In genomic region chr2:134226561-134226960, GRCh38 we compare ENCODE assay signal across 22 cellular contexts.
"Had no signal": no experiment of that assay in that cellular context is flagged by ENCODE, and none has a peak within 500 bp of the region (broad histone marks: within the 10 kb centered on the region; RNA-seq: fewer than 3 reads in every experiment).

No MANE protein-coding gene starts in this region.

- H3K36me3 Mint-ChIP-seq: natural killer cell had no signal

- H3K36me3 ChIP-seq: adrenal gland, ascending aorta, stomach, tibial artery, upper lobe of right lung had no signal

- H3K4me1 Mint-ChIP-seq: brain had no signal

- DNase-seq: activated B cell treated with CpG ODN at 0.5 μM for 24 hours; activated CD8-positive, alpha-beta memory T cell treated with anti-CD3 and anti-CD28 coated beads, Interleukin-2, amount 10 ng/mL, durations not matched to agents 7 days and 5 days; activated CD8-positive, alpha-beta T cell treated with anti-CD3 and anti-CD28 coated beads, Interleukin-2, amount 10 ng/mL, durations not matched to agents 7 days and 5 days; activated effector memory CD4-positive, alpha-beta T cell treated with anti-CD3 and anti-CD28 coated beads, Interleukin-2, amount 50 U/mL, for 16 hours; activated naive CD4-positive, alpha-beta T cell treated with anti-CD3 and anti-CD28 coated beads for 36 hours; activated naive CD8-positive, alpha-beta T cell treated with anti-CD3 and anti-CD28 coated beads for 36 hours; adrenal gland; caudate nucleus; cortex of kidney; foreskin fibroblast; head of caudate nucleus; hippocampal formation; left cardiac atrium; natural killer cell; posterior cingulate gyrus; right cardiac atrium; stimulated activated CD4-positive, alpha-beta T cell treated with anti-CD3 and anti-CD28 coated beads, Interleukin-2, amount 100 ng/mL, for 48 hours; stomach; tibial artery; upper lobe of right lung had no signal

- H3K4me3 Mint-ChIP-seq: activated B cell treated with CpG ODN at 0.5 μM for 24 hours; activated CD8-positive, alpha-beta memory T cell treated with anti-CD3 and anti-CD28 coated beads, Interleukin-2, amount 10 ng/mL, durations not matched to agents 7 days and 5 days; activated CD8-positive, alpha-beta T cell treated with anti-CD3 and anti-CD28 coated beads, Interleukin-2, amount 10 ng/mL, durations not matched to agents 7 days and 5 days; activated naive CD4-positive, alpha-beta T cell treated with anti-CD3 and anti-CD28 coated beads for 36 hours; activated naive CD8-positive, alpha-beta T cell treated with anti-CD3 and anti-CD28 coated beads for 36 hours; brain; natural killer cell had no signal

- ATAC-seq: activated CD8-positive, alpha-beta memory T cell treated with anti-CD3 and anti-CD28 coated beads, Interleukin-2, amount 10 ng/mL, durations not matched to agents 7 days and 5 days; activated CD8-positive, alpha-beta T cell treated with anti-CD3 and anti-CD28 coated beads, Interleukin-2, amount 10 ng/mL, durations not matched to agents 7 days and 5 days; left cardiac atrium; natural killer cell; right cardiac atrium; upper lobe of right lung had no signal

- H3K27me3 Mint-ChIP-seq: activated B cell treated with CpG ODN at 0.5 μM for 24 hours; activated CD8-positive, alpha-beta memory T cell treated with anti-CD3 and anti-CD28 coated beads, Interleukin-2, amount 10 ng/mL, durations not matched to agents 7 days and 5 days; activated naive CD8-positive, alpha-beta T cell treated with anti-CD3 and anti-CD28 coated beads for 36 hours; brain had no signal

- H3K27me3 ChIP-seq: adrenal gland, ascending aorta, stomach, tibial artery, upper lobe of right lung had no signal

- H3K9me3 ChIP-seq: upper lobe of right lung had no signal

- H3K27ac ChIP-seq: adrenal gland, ascending aorta, stomach, tibial artery, upper lobe of right lung had no signal

- H3K27ac Mint-ChIP-seq: activated CD8-positive, alpha-beta memory T cell treated with anti-CD3 and anti-CD28 coated beads, Interleukin-2, amount 10 ng/mL, durations not matched to agents 7 days and 5 days; activated CD8-positive, alpha-beta T cell treated with anti-CD3 and anti-CD28 coated beads, Interleukin-2, amount 10 ng/mL, durations not matched to agents 7 days and 5 days; activated naive CD4-positive, alpha-beta T cell treated with anti-CD3 and anti-CD28 coated beads for 36 hours; activated naive CD8-positive, alpha-beta T cell treated with anti-CD3 and anti-CD28 coated beads for 36 hours; brain had no signal

- H3K4me3 ChIP-seq: adrenal gland, ascending aorta, stomach, tibial artery, upper lobe of right lung had no signal

- H3K4me1 ChIP-seq: adrenal gland, ascending aorta, upper lobe of right lung had no signal

- H3K9me3 Mint-ChIP-seq: natural killer cell had no signal
